ENCODE assay signal across 8 cellular contexts in genomic region chr14:88385212-88386101, GRCh38. TPM values are rescaled to one million over a fixed set of nuclear protein-coding genes. Genes with fewer than 3 reads are reported as not detected.
DNase-seq lines count a peak whose midpoint lies in the region; ATAC-seq and TF ChIP-seq lines count a peak whose summit lies in the region.

TSS of gene SPATA7 (plus strand) at chr14:88385657. CDS start at chr14:88385819, 162 bp downstream.

- peaks cover 5% of the 10 kb centered on the region; the same call in 1 of the 2 replicates for H3K27me3 ChIP-seq in HUES64 (ENCODE audit: insufficient read depth, low read length)
- H3K27me3 ChIP-seq in OCI-LY3 (ENCODE audit: low read depth, low read length): peaks cover 6% of the 10 kb centered on the region; the same call in 1 of the 2 replicates

- peak within 1 kb of the TSS; percentile 90 for H3K27ac Mint-ChIP-seq in activated T-cell treated with anti-CD3 and anti-CD28 coated beads, Interleukin-2, amount 50 U/mL, for 24 hours

- peaks cover 22% of the 10 kb centered on the region for H3K4me1 Mint-ChIP-seq in activated T-cell treated with anti-CD3 and anti-CD28 coated beads, Interleukin-2, amount 50 U/mL, for 24 hours (ENCODE audit: low read depth)

- peak; percentile 88 for TF ChIP-seq POLR2A in erythroblast (IDR thresholded peaks at IDR 0.05; ENCODE audit: low read length)

- H3K4me2 ChIP-seq in OCI-LY3 (ENCODE audit: low read length): peak within 1 kb of the TSS; percentile 92

- no peaks in the 10 kb centered on the region for H3K27me3 Mint-ChIP-seq in activated T-cell treated with anti-CD3 and anti-CD28 coated beads, Interleukin-2, amount 50 U/mL, for 24 hours

- H3K9ac ChIP-seq in HUES64 (ENCODE audit: low read depth, low read length) (peak within 1 kb of the TSS; percentile 70), OCI-LY3 (ENCODE audit: low read length) (peak within 1 kb of the TSS; percentile 71)

- no peaks in the 10 kb centered on the region for H3K9me3 Mint-ChIP-seq in activated T-cell treated with anti-CD3 and anti-CD28 coated beads, Interleukin-2, amount 50 U/mL, for 24 hours

- no peaks in the 10 kb centered on the region for H3K79me2 ChIP-seq in OCI-LY3 (ENCODE audit: low read length)

- H2AFZ ChIP-seq in OCI-LY3 (ENCODE audit: low read depth, low read length): peak within 1 kb of the TSS; percentile 98

- TF ChIP-seq CTCF in OCI-LY3 (IDR thresholded peaks at IDR 0.05; ENCODE audit: low read depth, low read length): 0 out of 2 replicates have a peak, but pooled peaks have one; percentile 7

- peaks cover 4% of the 10 kb centered on the region for H3K4me1 ChIP-seq in HUES64 (ENCODE audit: insufficient read depth, low read length)
- H3K4me1 ChIP-seq in OCI-LY3 (ENCODE audit: low read length): peaks cover 13% of the 10 kb centered on the region

- peak within 1 kb of the TSS; percentile 97 for H3K4me3 Mint-ChIP-seq in activated T-cell treated with anti-CD3 and anti-CD28 coated beads, Interleukin-2, amount 50 U/mL, for 24 hours

- H3K9me3 ChIP-seq in HUES64 (ENCODE audit: insufficient read depth, low read depth, low read length) (no peaks in the 10 kb centered on the region), OCI-LY3 (ENCODE audit: insufficient read depth, low read length) (no peaks in the 10 kb centered on the region)

- peak; percentile 100 for ATAC-seq in GM21515 (IDR thresholded peaks at IDR 0.05; ENCODE audit: unreplicated experiment)

- H3K27ac ChIP-seq in HUES64 (ENCODE audit: low read depth, low read length) (peak within 1 kb of the TSS; percentile 6; the same call in 1 of the 2 replicates), OCI-LY3 (ENCODE audit: low read length) (no peak within 1 kb of the TSS)

- peaks cover 6% of the 10 kb centered on the region for H3K36me3 Mint-ChIP-seq in activated T-cell treated with anti-CD3 and anti-CD28 coated beads, Interleukin-2, amount 50 U/mL, for 24 hours (ENCODE audit: low read depth)

- H3K4me3 ChIP-seq in HUES64 (ENCODE audit: low read length) (peak within 1 kb of the TSS; percentile 80), OCI-LY3 (ENCODE audit: low read length) (peak within 1 kb of the TSS; percentile 88)

- under 1% methylated on average over 49 of the region's 50 CpGs for WGBS in HUES64

- DNase-seq in DMS114 treated with DMSO at 0.1 percent for 48 hours (lab: John Stamatoyannopoulos, UW; ENCODE audit: unreplicated experiment) (peak; percentile 79), erythroblast (lab: John Stamatoyannopoulos, UW) (peak; percentile 86 to 89), mucosa of gallbladder (ENCODE audit: low spot score) (peak; percentile 94)
- DNase-seq in activated T-cell treated with anti-CD3 and anti-CD28 coated beads, Interleukin-2, amount 50 U/mL, for 24 hours: peak; percentile 89
- DNase-seq in stimulated activated CD8-positive, alpha-beta memory T cell treated with anti-CD3 and anti-CD28 coated beads, Interleukin-4, amount 100 ng/mL, for 24 hours (ENCODE audit: low read depth): peak; percentile 79

- H4K20me1 ChIP-seq in OCI-LY3 (ENCODE audit: insufficient read depth, low read length): no peaks in the 10 kb centered on the region

- H3K36me3 ChIP-seq in HUES64 (ENCODE audit: insufficient read depth, low read length): no peaks in the 10 kb centered on the region
- H3K36me3 ChIP-seq in OCI-LY3 (replicated peaks; ENCODE audit: low read depth, low read length): no peaks in the 10 kb centered on the region

RNA-seq across cellular contexts. Expression of gene SPATA7, which starts in this region (rescaled TPM):
- 5.9 TPM for polyA plus RNA-seq in HUES64 (2013, experiment 1 of 2)
- 11.0 TPM for polyA plus RNA-seq in HUES64 (2013, experiment 2 of 2)
- total RNA-seq in mucosa of gallbladder: 17.9 TPM
